8 cellular contexts compared by ENCODE assay signal in genomic region chr2:207149253-207150213, GRCh38. TPM values are rescaled to one million over a fixed set of nuclear protein-coding genes. Genes with fewer than 3 reads are reported as not detected.
A peak's percentile ranks its signal among the peaks of the same experiment; 100 is the strongest.
DNase-seq lines count a peak whose midpoint lies in the region; ATAC-seq and TF ChIP-seq lines count a peak whose summit lies in the region.

No MANE protein-coding gene starts in this region.

- H3K9ac ChIP-seq in SK-N-SH: no peak overlapping the region

- H4K20me1 ChIP-seq in SK-N-SH (ENCODE audit: insufficient read depth) (peaks cover 98% of the 10 kb centered on the region), OCI-LY7 (ENCODE audit: insufficient read depth, low read length) (no peaks in the 10 kb centered on the region)

- intact Hi-C loops in left lung (cut with DNase I) (no loop called here), OCI-LY7 (cut with micrococcal nuclease; ENCODE audit: unreplicated experiment) (no loop called here)

- H3K4me3 ChIP-seq in SK-N-SH (ENCODE audit: low read depth in 2 of 2, low read length in 1 of 2) (no peak overlapping the region), left lung (no peak overlapping the region), OCI-LY7 (ENCODE audit: low read depth, low read length, poor library complexity, severe bottlenecking) (no peak overlapping the region), brain microvascular endothelial cell (ENCODE audit: low read depth, low read length) (no peak overlapping the region)

- BruUV-seq in OCI-LY7 (replicated peaks; lab: Mats Ljungman, UMichigan): no TSS peak

- in situ Hi-C loops in brain microvascular endothelial cell (cut with HindIII; ENCODE audit: low pct_ligation_motif_present, low sequenced_read_pairs): no loop called here

- DNase-seq in SK-N-SH (no peak), left lung (no peak), EL (no peak), OCI-LY7 (ENCODE audit: low spot score) (no peak), NCI-H524 (lab: John Stamatoyannopoulos, UW) (no peak), brain microvascular endothelial cell (no peak)

- TF ChIP-seq CTCF in SK-N-SH (IDR thresholded peaks at IDR 0.05) (no peak), left lung (IDR thresholded peaks at IDR 0.05) (no peak), OCI-LY7 (conservative IDR thresholded peaks at IDR 0.05; ENCODE audit: low read length) (no peak), brain microvascular endothelial cell (IDR thresholded peaks at IDR 0.05; ENCODE audit: low read depth, low read length, missing control alignments) (no peak)

- TF ChIP-seq RAD21 in SK-N-SH (IDR thresholded peaks at IDR 0.05; ENCODE audit: low read length): no peak

- H3K79me2 ChIP-seq in SK-N-SH (ENCODE audit: insufficient read depth) (peaks cover 100% of the 10 kb centered on the region), OCI-LY7 (ENCODE audit: insufficient read depth, low read depth, low read length) (no peaks in the 10 kb centered on the region)

- ATAC-seq in GM18867 (IDR thresholded peaks at IDR 0.05; ENCODE audit: unreplicated experiment) (peak; percentile 77), HG02642 (IDR thresholded peaks at IDR 0.05; ENCODE audit: poor library complexity, unreplicated experiment) (peak; percentile 89), left lung (peak; percentile 10)

- 79% methylated on average over 6 of the region's 6 CpGs for WGBS in SK-N-SH (ENCODE audit: low lambda C conversion rate)

- CTCF ChIA-PET in SK-N-SH (lab: Yijun Ruan, JAX) (interaction anchor here (0.6 to 1.9 kb wide), 3 partner anchors 19 to 323 kb away, joined by 3 to 5 read pairs (median 4); no protein-coding TSS in a partner anchor), OCI-LY7 (lab: Charles Lee; ENCODE audit: unreplicated experiment) (no interaction called here)

- H3K27ac ChIP-seq in SK-N-SH (ENCODE audit: low read depth in 2 of 2, low read length in 1 of 2) (peak overlapping the region; percentile 8 to 43; a peak in 2 of 4 replicates), left lung (peak overlapping the region in 1 of 2 donors; percentile 94), OCI-LY7 (ENCODE audit: low read depth, low read length, poor library complexity, severe bottlenecking) (no peak overlapping the region), brain microvascular endothelial cell (no peak overlapping the region)

- peak overlapping the region; percentile 72; the same call in 1 of the 2 replicates for H3K4me2 ChIP-seq in SK-N-SH
- H3K4me2 ChIP-seq in OCI-LY7 (ENCODE audit: low read length): no peak overlapping the region

- H3K27me3 ChIP-seq in SK-N-SH (ENCODE audit: insufficient read depth) (no peaks in the 10 kb centered on the region), left lung (no peaks in the 10 kb centered on the region), brain microvascular endothelial cell (replicated peaks) (no peaks in the 10 kb centered on the region)

- H3K4me1 ChIP-seq in SK-N-SH (ENCODE audit: control insufficient read depth in 1 of 2, insufficient read depth in 2 of 2, low read depth in 1 of 2, low read length in 1 of 2) (peaks cover 54 to 63% of the 10 kb centered on the region in 2 experiments; a peak in 3 of 4 replicates), left lung (peaks cover 30 to 97% of the 10 kb centered on the region in 2 donors), OCI-LY7 (ENCODE audit: insufficient read depth, low read length, poor library complexity, severe bottlenecking) (no peaks in the 10 kb centered on the region)

- H2AFZ ChIP-seq in SK-N-SH (ENCODE audit: low read depth): no peak overlapping the region
- H2AFZ ChIP-seq in OCI-LY7 (ENCODE audit: low read length): no peak overlapping the region

- no peak for TF ChIP-seq EP300 in SK-N-SH (IDR thresholded peaks at IDR 0.05; ENCODE audit: borderline replicate concordance in 1 of 2, low read depth in 1 of 2, low read length in 1 of 2)

- peaks cover 10% of the 10 kb centered on the region for H3F3A ChIP-seq in SK-N-SH (replicated peaks; ENCODE audit: insufficient read depth)

- H3K9me2 ChIP-seq in SK-N-SH (no peaks in the 10 kb centered on the region), OCI-LY7 (ENCODE audit: insufficient read depth, low read length) (no peaks in the 10 kb centered on the region)

- H3K9me3 ChIP-seq in SK-N-SH (no peaks in the 10 kb centered on the region), left lung (no peaks in the 10 kb centered on the region), OCI-LY7 (ENCODE audit: low read length) (no peaks in the 10 kb centered on the region)

- POLR2A ChIA-PET in SK-N-SH (lab: Yijun Ruan, JAX): no interaction called here
- POLR2A ChIA-PET in OCI-LY7 (lab: Charles Lee): no interaction called here

- peaks cover 19 to 48% of the 10 kb centered on the region in 2 experiments for H3K36me3 ChIP-seq in SK-N-SH (replicated peaks in 1 of 2; ENCODE audit: control insufficient read depth in 1 of 2, insufficient read depth in 2 of 2, low read length in 1 of 2)
- peaks cover 0 to 8% of the 10 kb centered on the region in 2 donors for H3K36me3 ChIP-seq in left lung
- no peaks in the 10 kb centered on the region for H3K36me3 ChIP-seq in OCI-LY7 (ENCODE audit: insufficient read depth, low read length)
- H3K36me3 ChIP-seq in brain microvascular endothelial cell (replicated peaks): peaks cover 13% of the 10 kb centered on the region

TF ChIP-seq in SK-N-SH, 30 proteins besides CTCF, POLR2A, EP300 and RAD21:
- TF ChIP-seq REST (IDR thresholded peaks at IDR 0.05; ENCODE audit: low read depth, low read length) (peak; percentile 77; the same call in 1 of the 2 replicates), RCOR1 (IDR thresholded peaks at IDR 0.05; ENCODE audit: low read length) (no peak), FOXJ3 (CRISPR knock-in tag; IDR thresholded peaks at IDR 0.05) (no peak), USF1 (IDR thresholded peaks at IDR 0.05; ENCODE audit: borderline replicate concordance, low read depth) (no peak)
TF ChIP-seq in SK-N-SH: peak in this region for 1.

RNA-seq across cellular contexts. Expression of gene KLF7, which starts 16.2 kb away (rescaled TPM):
- polyA plus RNA-seq in SK-N-SH (2012; rRNA removed): 7.5 and 12.8 TPM in 2 replicates
- polyA plus RNA-seq in SK-N-SH (2012; cell fraction: cytosol; rRNA removed): 4.9 and 5.2 TPM in 2 replicates
- polyA plus RNA-seq in SK-N-SH (2012; cell fraction: nucleus; rRNA removed): 12.9 and 16.8 TPM in 2 replicates
- total RNA-seq in left lung (10 to 100 TPM; 31.0 to 41.8 TPM), OCI-LY7 (2022) (0.35 TPM in 1 of 2 replicates, not detected in the other)
- 0.08 TPM in 1 of 2 replicates, not detected in the other for total RNA-seq in OCI-LY7 (2014; rRNA removed; shearing (Covaris generic))

Comparison
In these comparisons a context has a peak if more than half of its experiments do, and no peak if none do; other contexts are left out.
1. ATAC-seq: peak in every context shown above with its lines; median percentile 89 in HG02642; 77 in GM18867; 10 in left lung.
2. H3K27ac ChIP-seq: peak in SK-N-SH (2 of 2); none in OCI-LY7 (single experiment) and brain microvascular endothelial cell (single experiment).
3. RNA of gene KLF7, which starts 16.2 kb away (total RNA-seq): 31.0 to 41.8 TPM in left lung; 0.08 to 0.35 TPM in OCI-LY7; every median in the first group is over 10 times any median in the second.